In genomic region chr10:71771821-71772617, GRCh38 we compare ENCODE assay signal across 9 cellular contexts. TPM values are rescaled to one million over a fixed set of nuclear protein-coding genes. Genes with fewer than 3 reads are reported as not detected.
DNase-seq lines count a peak whose midpoint lies in the region; TF ChIP-seq lines count a peak whose summit lies in the region.
"Had no signal": no experiment of that assay in that cellular context is flagged by ENCODE, and none has a peak within 500 bp of the region (broad histone marks: within the 10 kb centered on the region; RNA-seq: fewer than 3 reads in every experiment).

No MANE protein-coding gene starts in this region.

- H3K9me3 Mint-ChIP-seq in dendritic cell treated with granulocyte-macrophage colony-stimulating factor and Interleukin-4, amounts not matched to agents 40 ng/mL and 50 ng/mL, for 4 days: no peaks in the 10 kb centered on the region

- H3K27ac ChIP-seq in muscle layer of colon (ENCODE audit: low read depth, low read length): peak overlapping the region; percentile 90
- peak overlapping the region; percentile 96 for H3K27ac ChIP-seq in urinary bladder (ENCODE audit: low read depth)

- peak overlapping the region; percentile 76 for H3K27ac Mint-ChIP-seq in dendritic cell treated with granulocyte-macrophage colony-stimulating factor and Interleukin-4, amounts not matched to agents 40 ng/mL and 50 ng/mL, for 4 days

- DNase-seq in GM12864 (ENCODE audit: low read depth): no peak
- DNase-seq in T1000 (lab: John Stamatoyannopoulos, UW): peak; percentile 56
- DNase-seq in NCI-H748 treated with DMSO at 0.1 percent for 48 hours (lab: John Stamatoyannopoulos, UW): no peak
- no peak for DNase-seq in GOT3 (lab: John Stamatoyannopoulos, UW)
- DNase-seq in NCI-H82 treated with DMSO at 0.1 percent for 48 hours (lab: John Stamatoyannopoulos, UW; ENCODE audit: unreplicated experiment): no peak

- peak overlapping the region; percentile 80 for H3K4me3 Mint-ChIP-seq in dendritic cell treated with granulocyte-macrophage colony-stimulating factor and Interleukin-4, amounts not matched to agents 40 ng/mL and 50 ng/mL, for 4 days

- peaks cover 58% of the 10 kb centered on the region for H3K36me3 Mint-ChIP-seq in dendritic cell treated with granulocyte-macrophage colony-stimulating factor and Interleukin-4, amounts not matched to agents 40 ng/mL and 50 ng/mL, for 4 days (ENCODE audit: low read depth)

- H3K27me3 ChIP-seq in muscle layer of colon (ENCODE audit: control insufficient read depth in 1 of 2, insufficient read depth in 2 of 2, low read length in 2 of 2): no peaks in the 10 kb centered on the region

- intact Hi-C loops in dendritic cell treated with granulocyte-macrophage colony-stimulating factor and Interleukin-4, amounts not matched to agents 40 ng/mL and 50 ng/mL, for 4 days (cut with micrococcal nuclease): loop anchor here (2.0 to 5.0 kb wide), 2 partner anchors 15 to 40 kb away; no protein-coding TSS in a partner anchor

- peak overlapping the region; percentile 64 for H3K4me3 ChIP-seq in GM12864 (ENCODE audit: low read depth, low read length)
- H3K4me3 ChIP-seq in muscle layer of colon (ENCODE audit: low read depth in 1 of 2, low read length in 2 of 2): peak overlapping the region; percentile 70 to 88
- peak overlapping the region; percentile 78 for H3K4me3 ChIP-seq in urinary bladder (ENCODE audit: low read depth, low read length)

- TF ChIP-seq CTCF in GM12864 (IDR thresholded peaks at IDR 0.05; ENCODE audit: low read depth, low read length, missing control alignments): no peak

- WGBS in urinary bladder: 4% methylated on average over 2 of the region's 2 CpGs

- H3K27me3 Mint-ChIP-seq in dendritic cell treated with granulocyte-macrophage colony-stimulating factor and Interleukin-4, amounts not matched to agents 40 ng/mL and 50 ng/mL, for 4 days: no peaks in the 10 kb centered on the region

- H3K4me1 Mint-ChIP-seq in dendritic cell treated with granulocyte-macrophage colony-stimulating factor and Interleukin-4, amounts not matched to agents 40 ng/mL and 50 ng/mL, for 4 days (ENCODE audit: low read depth): peaks cover 82% of the 10 kb centered on the region

- H3K36me3 ChIP-seq in muscle layer of colon (ENCODE audit: insufficient read depth, low read length) (no peaks in the 10 kb centered on the region), urinary bladder (ENCODE audit: insufficient read depth) (no peaks in the 10 kb centered on the region)

- H3K9me3 ChIP-seq in muscle layer of colon (ENCODE audit: low read length): no peaks in the 10 kb centered on the region

- peak overlapping the region; percentile 78 for H3K9ac ChIP-seq in muscle layer of colon (ENCODE audit: low read length)

- H3K4me1 ChIP-seq in muscle layer of colon (ENCODE audit: insufficient read depth, low read length) (peaks cover 71% of the 10 kb centered on the region), urinary bladder (ENCODE audit: insufficient read depth) (no peaks in the 10 kb centered on the region)

RNA-seq across cellular contexts. Expression of gene VSIR, which starts 1.3 kb away (rescaled TPM):
- 24.9 TPM for total RNA-seq in urinary bladder
- 59.6 TPM for polyA plus RNA-seq in urinary bladder
- polyA plus RNA-seq: neural cell had no signal

RNA-seq across cellular contexts. Expression of gene C10orf105, which starts 52.4 kb away (rescaled TPM):
- total RNA-seq in urinary bladder: 0.26 TPM
- 0.11 TPM for polyA plus RNA-seq in urinary bladder
